ENCODE assay signal across 13 cellular contexts in genomic region chr13:79525458-79525857, GRCh38. TPM values are rescaled to one million over a fixed set of nuclear protein-coding genes. Genes with fewer than 3 reads are reported as not detected.
DNase-seq lines count a peak whose midpoint lies in the region; ATAC-seq, FAIRE-seq and TF ChIP-seq lines count a peak whose summit lies in the region.
"Had no signal": no experiment of that assay in that cellular context is flagged by ENCODE, and none has a peak within 500 bp of the region (broad histone marks: within the 10 kb centered on the region; RNA-seq: fewer than 3 reads in every experiment).

No MANE protein-coding gene starts in this region.

- H3K36me3 ChIP-seq in breast epithelium (no peaks in the 10 kb centered on the region), PC-3 (ENCODE audit: low read depth, low read length) (peaks cover 16% of the 10 kb centered on the region), suprapubic skin (peaks cover 42% of the 10 kb centered on the region)

- CTCF ChIA-PET in MCF 10A (lab: Yijun Ruan, JAX) (interaction anchor here (0.6 to 0.8 kb wide), 2 partner anchors 20 to 1389 kb away, joined by 3 read pairs; no protein-coding TSS in a partner anchor), PC-3 (lab: Charles Lee) (no interaction called here)

- H3K79me2 ChIP-seq in PC-3 (ENCODE audit: low read length): peaks cover 11% of the 10 kb centered on the region

- no peak overlapping the region for H3K27ac ChIP-seq in breast epithelium
- H3K27ac ChIP-seq in PC-3 (ENCODE audit: low read length): peak overlapping the region; percentile 37
- H3K27ac ChIP-seq in suprapubic skin: peak overlapping the region; percentile 14
- H3K27ac ChIP-seq: cardiac muscle cell, esophagus squamous epithelium had no signal

- H3K27me3 ChIP-seq in breast epithelium (no peaks in the 10 kb centered on the region), PC-3 (ENCODE audit: low read length) (no peaks in the 10 kb centered on the region), suprapubic skin (no peaks in the 10 kb centered on the region)
- H3K27me3 ChIP-seq: cardiac muscle cell, esophagus squamous epithelium, upper lobe of left lung had no signal

- H3K27me3 Mint-ChIP-seq in MCF 10A (ENCODE audit: insufficient read depth, unreplicated experiment): no peaks in the 10 kb centered on the region

- H3K4me3 ChIP-seq in breast epithelium (no peak overlapping the region), PC-3 (ENCODE audit: low read length) (no peak overlapping the region), epithelial cell of esophagus (ENCODE audit: low read length) (no peak overlapping the region), suprapubic skin (no peak overlapping the region)
- H3K4me3 ChIP-seq: cardiac muscle cell, esophagus squamous epithelium, upper lobe of left lung had no signal

- DNase-seq in MCF 10A (ENCODE audit: unreplicated experiment) (peak; percentile 72), breast epithelium (ENCODE audit: low spot score in 2 of 2) (no peak), PC-3 (peak; percentile 69), epithelial cell of esophagus (ENCODE audit: low read depth) (peak; percentile 68), suprapubic skin (ENCODE audit: low spot score in 2 of 2) (no peak), GM12891 (ENCODE audit: insufficient read length, low spot score) (no peak)
- DNase-seq: esophagus squamous epithelium, NCI-H345, upper lobe of left lung had no signal

- H3F3A ChIP-seq in PC-3 (ENCODE audit: low read length, unreplicated experiment): no peaks in the 10 kb centered on the region

- H3K4me2 ChIP-seq in PC-3 (ENCODE audit: low read length): peak overlapping the region; percentile 32

- H4K20me1 ChIP-seq in PC-3 (ENCODE audit: low read length): 0 out of 2 replicates have a peak, but pooled peaks cover 6% of the 10 kb centered on the region

- H3K9me3 ChIP-seq in breast epithelium: no peaks in the 10 kb centered on the region
- no peaks in the 10 kb centered on the region for H3K9me3 ChIP-seq in PC-3 (ENCODE audit: low read length)
- no peaks in the 10 kb centered on the region for H3K9me3 ChIP-seq in suprapubic skin
- H3K9me3 ChIP-seq: esophagus squamous epithelium, upper lobe of left lung had no signal

- H3K27ac Mint-ChIP-seq in MCF 10A (ENCODE audit: low read depth, unreplicated experiment): no peak overlapping the region
- H3K27ac Mint-ChIP-seq: activated T-helper 1 cell treated with anti-CD3 and anti-CD28 coated beads, Interleukin-12 subunit alpha, Interleukin-12 subunit beta, Interleukin-2, Interleukin-4 antibody, amounts not matched to agents 30 ng/mL and 10 ng/mL and 1 ng/mL, durations not matched to agents 14 hours and 24 hours and 36 hours had no signal

- H3K9me3 Mint-ChIP-seq in MCF 10A (ENCODE audit: unreplicated experiment): no peaks in the 10 kb centered on the region
- H3K9me3 Mint-ChIP-seq: activated T-helper 1 cell treated with anti-CD3 and anti-CD28 coated beads, Interleukin-12 subunit alpha, Interleukin-12 subunit beta, Interleukin-2, Interleukin-4 antibody, amounts not matched to agents 30 ng/mL and 10 ng/mL and 1 ng/mL, durations not matched to agents 14 hours and 24 hours and 36 hours had no signal

- no peak overlapping the region for H3K9ac ChIP-seq in PC-3 (ENCODE audit: low read length)

- H2AFZ ChIP-seq in PC-3 (ENCODE audit: low read length): no peak overlapping the region

- H3K4me1 ChIP-seq in breast epithelium (no peaks in the 10 kb centered on the region), PC-3 (ENCODE audit: insufficient read depth, low read length) (peaks cover 20% of the 10 kb centered on the region), suprapubic skin (no peaks in the 10 kb centered on the region)

- H3K9me2 ChIP-seq in PC-3 (replicated peaks; ENCODE audit: low read length): no peaks in the 10 kb centered on the region

- H3K36me3 Mint-ChIP-seq in MCF 10A (ENCODE audit: insufficient read depth, unreplicated experiment): peaks cover 26% of the 10 kb centered on the region

- no peak for TF ChIP-seq CTCF in MCF 10A (IDR thresholded peaks at IDR 0.05; ENCODE audit: unreplicated experiment)
- no peak for TF ChIP-seq CTCF in breast epithelium (IDR thresholded peaks at IDR 0.05)
- TF ChIP-seq CTCF in PC-3 (conservative IDR thresholded peaks at IDR 0.05; ENCODE audit: low read depth, low read length): no peak
- TF ChIP-seq CTCF in epithelial cell of esophagus (IDR thresholded peaks at IDR 0.05; ENCODE audit: insufficient read depth, low read depth, low read length, missing control alignments): no peak
- no peak for TF ChIP-seq CTCF in suprapubic skin (IDR thresholded peaks at IDR 0.05)

- WGBS in suprapubic skin: 77% methylated on average over 5 of the region's 5 CpGs

- POLR2A ChIA-PET in MCF 10A (lab: Yijun Ruan, JAX) (interaction anchor here (0.6 to 3.0 kb wide), 6 partner anchors 9 to 45 kb away, joined by 3 to 26 read pairs (median 4); partner anchors contain the start of gene NDFIP2), PC-3 (lab: Charles Lee; ENCODE audit: unreplicated experiment) (no interaction called here)

- ATAC-seq in PC-3 (peak; percentile 87), HG03342 (IDR thresholded peaks at IDR 0.05; ENCODE audit: unreplicated experiment) (no peak), GM19463 (IDR thresholded peaks at IDR 0.05; ENCODE audit: unreplicated experiment) (no peak)

- intact Hi-C loops in MCF 10A (cut with micrococcal nuclease) (loop anchor here (2.0 kb wide), 1 partner anchor 45 kb away; the partner anchor contains the start of gene NDFIP2), breast epithelium (cut with DNase I; ENCODE audit: low total_unique reads) (no loop called here), PC-3 (cut with micrococcal nuclease) (loop anchor here (2.0 kb wide), 1 partner anchor 35 kb away; no protein-coding TSS in a partner anchor)

- H3K4me1 Mint-ChIP-seq in MCF 10A (ENCODE audit: insufficient read depth, unreplicated experiment): peaks cover 13% of the 10 kb centered on the region

- no peak for TF ChIP-seq POLR2A in breast epithelium (IDR thresholded peaks at IDR 0.05)
- TF ChIP-seq POLR2A in suprapubic skin (IDR thresholded peaks at IDR 0.05): no peak
- TF ChIP-seq POLR2A in GM12891 (IDR thresholded peaks at IDR 0.05; ENCODE audit: low read depth, low read length): no peak

- no peak for FAIRE-seq in GM12891 (lab: Jason Lieb, UNC)

- no peak overlapping the region for H3K4me3 Mint-ChIP-seq in MCF 10A (ENCODE audit: unreplicated experiment)
- H3K4me3 Mint-ChIP-seq: activated T-helper 1 cell treated with anti-CD3 and anti-CD28 coated beads, Interleukin-12 subunit alpha, Interleukin-12 subunit beta, Interleukin-2, Interleukin-4 antibody, amounts not matched to agents 30 ng/mL and 10 ng/mL and 1 ng/mL, durations not matched to agents 14 hours and 24 hours and 36 hours had no signal

- no TSS peak for BruUV-seq in MCF 10A (replicated peaks; lab: Mats Ljungman, UMichigan)
- no TSS peak for BruUV-seq in PC-3 (replicated peaks; lab: Mats Ljungman, UMichigan)

- TF ChIP-seq EP300 in suprapubic skin (IDR thresholded peaks at IDR 0.05): no peak

TF ChIP-seq in GM12891, 5 proteins besides CTCF, POLR2A, EP300 and RAD21:
- TF ChIP-seq POLR2AphosphoS5 (IDR thresholded peaks at IDR 0.05; ENCODE audit: low read depth, low read length) (no peak), TAF1 (IDR thresholded peaks at IDR 0.05; ENCODE audit: low read depth, low read length) (no peak), POU2F2 (IDR thresholded peaks at IDR 0.05; ENCODE audit: low read depth, low read length) (no peak), SPI1 (IDR thresholded peaks at IDR 0.05; ENCODE audit: low read depth, low read length) (no peak), PAX5 (IDR thresholded peaks at IDR 0.05; ENCODE audit: insufficient read depth, low read length, severe bottlenecking) (no peak)
TF ChIP-seq in GM12891: peak in this region for 0.

RNA-seq across cellular contexts. Expression of gene NDFIP2, which starts 44.5 kb away (rescaled TPM):
- 66.0 and 81.6 TPM in 2 replicates for total RNA-seq in MCF 10A (2022)
- 10 to 100 TPM; 15.8 to 26.5 (median 22.6) TPM for total RNA-seq in breast epithelium
- total RNA-seq in PC-3 (2014; rRNA removed): 17.9 and 19.5 TPM in 2 replicates
- total RNA-seq in suprapubic skin: 100 to 1,000 TPM in 1 of 4 donors, 10 to 100 TPM in 3; 72.2 to 103 (median 86.2) TPM
- 19.5 TPM for polyA plus RNA-seq in GM12891 (2012; ENCODE audit: low read depth, missing spikeins)

Comparison
In these comparisons a context has a peak if more than half of its experiments do, and no peak if none do; other contexts are left out.
1. DNase-seq: peak in MCF 10A (single experiment), PC-3 (single experiment) and epithelial cell of esophagus (single experiment); none in breast epithelium (0 of 2), suprapubic skin (0 of 2) and GM12891 (single experiment).
2. H3K27ac ChIP-seq: peak in PC-3 (single experiment) and suprapubic skin (single experiment); none in breast epithelium (0 of 2).